Comparison of ENCODE assay signal across 8 cellular contexts in the genomic region with DNA sequence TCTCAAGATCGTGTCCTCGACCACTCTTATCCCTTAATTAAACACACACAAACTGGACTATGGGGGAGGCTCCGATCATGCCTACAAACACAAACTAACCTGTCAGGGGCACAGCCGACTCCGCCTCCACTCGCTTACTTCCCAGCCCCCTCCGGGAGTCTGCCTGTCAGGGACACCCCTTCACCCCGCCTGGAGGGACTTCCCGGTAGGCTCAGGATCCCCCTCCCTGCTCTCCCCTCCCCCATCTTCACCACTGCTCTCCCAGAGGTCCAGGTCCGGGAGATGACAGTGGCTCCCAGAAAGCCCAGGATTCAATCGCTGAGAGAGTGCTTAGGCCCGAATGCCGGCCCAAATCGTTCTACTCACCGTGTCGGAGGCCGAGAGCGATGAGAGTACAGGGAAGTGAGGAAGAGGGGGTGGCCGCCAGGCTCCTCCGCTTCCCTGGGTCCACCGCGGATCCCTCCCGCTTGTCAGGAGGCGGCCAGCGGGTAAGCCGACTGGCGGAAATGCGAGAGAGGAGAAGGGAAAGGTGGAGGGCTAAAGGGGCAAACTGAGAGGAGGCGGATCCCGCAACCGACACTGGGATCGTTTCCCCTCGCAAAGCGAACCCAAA. TPM values are rescaled to one million over a fixed set of nuclear protein-coding genes. Genes with fewer than 3 reads are reported as not detected.
A peak's percentile ranks its signal among the peaks of the same experiment; 100 is the strongest.
DNase-seq lines count a peak whose midpoint lies in the region; ATAC-seq and TF ChIP-seq lines count a peak whose summit lies in the region.
"Not testable (repeated sequence)": the region's sequence is repeated elsewhere in the genome, so short reads cannot be mapped to it uniquely, and the experiment has no call there.

No MANE protein-coding gene starts in this region.

- peaks cover 96% of the 10 kb centered on the region for H3K79me2 ChIP-seq in KMS-11 (ENCODE audit: insufficient read depth, low read depth)

- H3K27ac ChIP-seq in KMS-11 (peak overlapping the region; percentile 88), cingulate gyrus (ENCODE audit: low read depth, low read length) (peak overlapping the region; percentile 100), upper lobe of left lung (peak overlapping the region; percentile 95 to 99 (median 98))

- peaks cover 61% of the 10 kb centered on the region for H3K4me1 ChIP-seq in KMS-11 (ENCODE audit: low read depth, poor library complexity, severe bottlenecking)
- H3K4me1 ChIP-seq in upper lobe of left lung: peaks cover 22 to 57% (median 24%) of the 10 kb centered on the region in 4 donors

- peak overlapping the region; percentile 97 for H3K9ac ChIP-seq in KMS-11

- peaks cover 37% of the 10 kb centered on the region for H4K20me1 ChIP-seq in KMS-11 (ENCODE audit: insufficient read depth)

- peaks cover 30% of the 10 kb centered on the region; the same call in 1 of the 2 replicates for H3K36me3 ChIP-seq in KMS-11 (ENCODE audit: insufficient read depth)
- H3K36me3 ChIP-seq in upper lobe of left lung: peaks cover 0 to 15% (median 3%) of the 10 kb centered on the region in 4 donors

- H3K9me3 ChIP-seq in upper lobe of left lung: not testable (repeated sequence)

- not testable (repeated sequence) for H3K27me3 ChIP-seq in KMS-11 (ENCODE audit: insufficient read depth, low read depth); upper lobe of left lung

- H3K4me2 ChIP-seq in KMS-11: peak overlapping the region; percentile 53

- TF ChIP-seq CTCF in KMS-11 (conservative IDR thresholded peaks at IDR 0.05; ENCODE audit: low read depth, low read length); omental fat pad (IDR thresholded peaks at IDR 0.05); upper lobe of left lung (IDR thresholded peaks at IDR 0.05): not testable (repeated sequence)

- ATAC-seq in GM18511 (IDR thresholded peaks at IDR 0.05; ENCODE audit: unreplicated experiment) (peak; percentile 11), HG02571 (IDR thresholded peaks at IDR 0.05; ENCODE audit: unreplicated experiment) (peak; percentile 26), omental fat pad (ENCODE audit: low FRiP score) (peak; percentile 68), upper lobe of left lung (ENCODE audit: low FRiP score in 2 of 2) (peak; percentile 47 to 65)
- peak; percentile 5 to 12 for ATAC-seq in activated CD4-positive, CD25-positive, alpha-beta regulatory T cell treated with anti-CD3 and anti-CD28 coated beads, Interleukin-2, amount 50 U/mL, for 24 hours

- H2AFZ ChIP-seq in KMS-11 (ENCODE audit: low read depth): peak overlapping the region; percentile 87

- DNase-seq in omental fat pad (ENCODE audit: low spot score): not testable (repeated sequence)
- peak in 1 of 2 donors; percentile 31 for DNase-seq in upper lobe of left lung

- not testable (repeated sequence) for H3K4me3 ChIP-seq in KMS-11 (IDR thresholded peaks at IDR 0.05; ENCODE audit: insufficient read depth, low read depth, low read length)
- H3K4me3 ChIP-seq in iPS-11a (ENCODE audit: low read depth, low read length): peak overlapping the region; percentile 99
- H3K4me3 ChIP-seq in upper lobe of left lung: peak overlapping the region; percentile 79 to 98 (median 92)

- not testable (repeated sequence) for TF ChIP-seq POLR2A in upper lobe of left lung (IDR thresholded peaks at IDR 0.05)

- TF ChIP-seq EP300 in upper lobe of left lung (IDR thresholded peaks at IDR 0.05): not testable (repeated sequence)

- 0 to 1% methylated on average over 20 to 27 of the region's 34 CpGs for WGBS in upper lobe of left lung, 2 donors

RNA-seq across cellular contexts. Expression of a gene that starts 0.8 kb away (rescaled TPM):
- total RNA-seq in omental fat pad: 100 to 1,000 TPM in 3 of 4 donors, 10 to 100 TPM in 1; 91.3 to 135 (median 119) TPM
- total RNA-seq in upper lobe of left lung: 100 to 1,000 TPM in 3 of 6 donors, 10 to 100 TPM in 3; 49.3 to 225 (median 89.9) TPM

RNA-seq across cellular contexts. Expression of a gene that starts 1.1 kb away (rescaled TPM):
- total RNA-seq in omental fat pad (100 to 1,000 TPM; 118 to 170 (median 132) TPM), upper lobe of left lung (100 to 1,000 TPM in 3 of 6 donors, 10 to 100 TPM in 3; 60.8 to 233 (median 100) TPM)

Comparison
In these comparisons a context has a peak if more than half of its experiments do, and no peak if none do; other contexts are left out.
1. ATAC-seq: peak in every context shown above with its lines; median percentile 68 in omental fat pad; 56 in upper lobe of left lung; 26 in HG02571; 11 in GM18511; 8 in activated CD4-positive, CD25-positive, alpha-beta regulatory T cell treated with anti-CD3 and anti-CD28 coated beads, Interleukin-2, amount 50 U/mL, for 24 hours.